Comparison of ENCODE assay signal across 2 cellular contexts in genomic region chr10:6418613-6419216, GRCh38.
TF ChIP-seq lines count a peak whose summit lies in the region.

No MANE protein-coding gene starts in this region.

TF ChIP-seq in HEK293, 187 proteins besides CTCF, POLR2A, EP300 and RAD21 (continued from another document):
- TF ChIP-seq, protein P1, sequence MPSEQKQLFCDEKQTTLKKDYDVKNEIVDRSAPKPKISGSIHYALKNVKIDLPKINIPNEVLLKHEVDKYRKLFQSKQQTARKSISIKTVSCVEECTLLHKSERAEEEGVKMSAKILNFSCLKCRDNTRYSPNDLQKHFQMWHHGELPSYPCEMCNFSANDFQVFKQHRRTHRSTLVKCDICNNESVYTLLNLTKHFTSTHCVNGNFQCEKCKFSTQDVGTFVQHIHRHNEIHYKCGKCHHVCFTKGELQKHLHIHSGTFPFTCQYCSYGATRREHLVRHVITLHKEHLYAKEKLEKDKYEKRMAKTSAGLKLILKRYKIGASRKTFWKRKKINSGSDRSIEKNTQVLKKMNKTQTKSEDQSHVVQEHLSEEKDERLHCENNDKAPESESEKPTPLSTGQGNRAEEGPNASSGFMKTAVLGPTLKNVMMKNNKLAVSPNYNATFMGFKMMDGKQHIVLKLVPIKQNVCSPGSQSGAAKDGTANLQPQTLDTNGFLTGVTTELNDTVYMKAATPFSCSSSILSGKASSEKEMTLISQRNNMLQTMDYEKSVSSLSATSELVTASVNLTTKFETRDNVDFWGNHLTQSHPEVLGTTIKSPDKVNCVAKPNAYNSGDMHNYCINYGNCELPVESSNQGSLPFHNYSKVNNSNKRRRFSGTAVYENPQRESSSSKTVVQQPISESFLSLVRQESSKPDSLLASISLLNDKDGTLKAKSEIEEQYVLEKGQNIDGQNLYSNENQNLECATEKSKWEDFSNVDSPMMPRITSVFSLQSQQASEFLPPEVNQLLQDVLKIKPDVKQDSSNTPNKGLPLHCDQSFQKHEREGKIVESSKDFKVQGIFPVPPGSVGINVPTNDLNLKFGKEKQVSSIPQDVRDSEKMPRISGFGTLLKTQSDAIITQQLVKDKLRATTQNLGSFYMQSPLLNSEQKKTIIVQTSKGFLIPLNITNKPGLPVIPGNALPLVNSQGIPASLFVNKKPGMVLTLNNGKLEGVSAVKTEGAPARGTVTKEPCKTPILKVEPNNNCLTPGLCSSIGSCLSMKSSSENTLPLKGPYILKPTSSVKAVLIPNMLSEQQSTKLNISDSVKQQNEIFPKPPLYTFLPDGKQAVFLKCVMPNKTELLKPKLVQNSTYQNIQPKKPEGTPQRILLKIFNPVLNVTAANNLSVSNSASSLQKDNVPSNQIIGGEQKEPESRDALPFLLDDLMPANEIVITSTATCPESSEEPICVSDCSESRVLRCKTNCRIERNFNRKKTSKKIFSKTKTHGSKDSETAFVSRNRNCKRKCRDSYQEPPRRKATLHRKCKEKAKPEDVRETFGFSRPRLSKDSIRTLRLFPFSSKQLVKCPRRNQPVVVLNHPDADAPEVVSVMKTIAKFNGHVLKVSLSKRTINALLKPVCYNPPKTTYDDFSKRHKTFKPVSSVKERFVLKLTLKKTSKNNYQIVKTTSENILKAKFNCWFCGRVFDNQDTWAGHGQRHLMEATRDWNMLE (tag by site-specific recombination; conservative IDR thresholded peaks at IDR 0.05; ENCODE audit: low read depth): no peak

TF ChIP-seq in IMR-90, 13 proteins besides CTCF, POLR2A, EP300 and RAD21 (continued from another document):
- TF ChIP-seq, protein P2, sequence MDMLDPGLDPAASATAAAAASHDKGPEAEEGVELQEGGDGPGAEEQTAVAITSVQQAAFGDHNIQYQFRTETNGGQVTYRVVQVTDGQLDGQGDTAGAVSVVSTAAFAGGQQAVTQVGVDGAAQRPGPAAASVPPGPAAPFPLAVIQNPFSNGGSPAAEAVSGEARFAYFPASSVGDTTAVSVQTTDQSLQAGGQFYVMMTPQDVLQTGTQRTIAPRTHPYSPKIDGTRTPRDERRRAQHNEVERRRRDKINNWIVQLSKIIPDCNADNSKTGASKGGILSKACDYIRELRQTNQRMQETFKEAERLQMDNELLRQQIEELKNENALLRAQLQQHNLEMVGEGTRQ (IDR thresholded peaks at IDR 0.05; ENCODE audit: low read depth, low read length): no peak
- TF ChIP-seq ELK1 (IDR thresholded peaks at IDR 0.05; ENCODE audit: borderline replicate concordance, low read depth, low read length): no peak
